Comparison of ENCODE assay signal across 2 cellular contexts in genomic region chr17:74493381-74493833, GRCh38.
TF ChIP-seq lines count a peak whose summit lies in the region.

No MANE protein-coding gene starts in this region.

TF ChIP-seq in HCT116, 20 proteins besides CTCF, POLR2A, EP300 and RAD21:
- no peak for TF ChIP-seq SP1 (IDR thresholded peaks at IDR 0.05; ENCODE audit: low read depth)
- no peak for TF ChIP-seq ZBTB33 (IDR thresholded peaks at IDR 0.05; ENCODE audit: extremely low read depth, insufficient replicate concordance, low read length)
- no peak for TF ChIP-seq CEBPB (IDR thresholded peaks at IDR 0.05; ENCODE audit: low read depth)
- no peak for TF ChIP-seq POLR2AphosphoS5 (IDR thresholded peaks at IDR 0.05; ENCODE audit: low read depth, low read length)
- no peak for TF ChIP-seq EZH2phosphoT487 (IDR thresholded peaks at IDR 0.05; ENCODE audit: borderline replicate concordance)
- TF ChIP-seq TCF7L2 (IDR thresholded peaks at IDR 0.05; ENCODE audit: borderline replicate concordance, extremely low read depth, insufficient read depth, insufficient read length): no peak
- TF ChIP-seq, protein P1, sequence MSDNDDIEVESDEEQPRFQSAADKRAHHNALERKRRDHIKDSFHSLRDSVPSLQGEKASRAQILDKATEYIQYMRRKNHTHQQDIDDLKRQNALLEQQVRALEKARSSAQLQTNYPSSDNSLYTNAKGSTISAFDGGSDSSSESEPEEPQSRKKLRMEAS (IDR thresholded peaks at IDR 0.05): no peak
- no peak for TF ChIP-seq REST (IDR thresholded peaks at IDR 0.05; ENCODE audit: low read depth)
- no peak for TF ChIP-seq ZNF274 (IDR thresholded peaks at IDR 0.05; ENCODE audit: low read depth, low read length)
- no peak for TF ChIP-seq ZFX (IDR thresholded peaks at IDR 0.05)
- no peak for TF ChIP-seq EZH2 (IDR thresholded peaks at IDR 0.05)
- no peak for TF ChIP-seq SRF (IDR thresholded peaks at IDR 0.05; ENCODE audit: low read depth)
- no peak for TF ChIP-seq ATF3 (IDR thresholded peaks at IDR 0.05)
- TF ChIP-seq SIN3A (IDR thresholded peaks at IDR 0.05; ENCODE audit: low read depth): no peak
- no peak for TF ChIP-seq ELF1 (IDR thresholded peaks at IDR 0.05; ENCODE audit: borderline replicate concordance, low read depth)
- TF ChIP-seq FOSL1 (IDR thresholded peaks at IDR 0.05; ENCODE audit: low read depth): no peak
- no peak for TF ChIP-seq CBX3 (IDR thresholded peaks at IDR 0.05; ENCODE audit: low read depth)
- no peak for TF ChIP-seq YY1 (IDR thresholded peaks at IDR 0.05; ENCODE audit: extremely low read depth, insufficient replicate concordance, low read depth, low read length)
- TF ChIP-seq EGR1 (IDR thresholded peaks at IDR 0.05; ENCODE audit: low read depth): no peak
TF ChIP-seq in HCT116: peak in this region for 0.

TF ChIP-seq in H1, 55 proteins besides CTCF, POLR2A, EP300 and RAD21:
- TF ChIP-seq CREB1 (IDR thresholded peaks at IDR 0.05): peak; percentile 33; the same call in 1 of the 2 replicates
- no peak for TF ChIP-seq SIN3A (conservative IDR thresholded peaks at IDR 0.05 in 1 of 2, IDR thresholded peaks at IDR 0.05 in 1 of 2; ENCODE audit: low read depth in 1 of 2, low read length in 2 of 2)
- TF ChIP-seq, protein P1 (IDR thresholded peaks at IDR 0.05): 0 out of 2 replicates have a peak, but pooled peaks have one; percentile 17
- TF ChIP-seq TEAD4 (IDR thresholded peaks at IDR 0.05; ENCODE audit: low read depth, low read length): peak; percentile 62; the same call in 1 of the 2 replicates
- no peak for TF ChIP-seq CBX8 (IDR thresholded peaks at IDR 0.05; ENCODE audit: borderline replicate concordance, low read depth, low read length)
TF ChIP-seq in H1: peak in this region for 3.
